24 cellular contexts compared by ENCODE assay signal in genomic region chr19:4758659-4759058, GRCh38.
"Had no signal": no experiment of that assay in that cellular context is flagged by ENCODE, and none has a peak within 500 bp of the region (broad histone marks: within the 10 kb centered on the region; RNA-seq: fewer than 3 reads in every experiment).

No MANE protein-coding gene starts in this region.

- FAIRE-seq: islet of Langerhans, urothelium cell line had no signal

- H3K36me3 Mint-ChIP-seq: mesothelial cell of epicardium; naive thymus-derived CD4-positive, alpha-beta T cell; stimulated activated naive B cell treated with anti-CD40 and anti-IgM and Interleukin-4, amounts not matched to agents 10 μg/mL and 1 μg/mL and 100 μg/mL, for 72 hours had no signal

- H3K36me3 ChIP-seq: gastrocnemius medialis, left lung, spleen, thoracic aorta, tibial nerve, upper lobe of left lung had no signal

- H3K4me3 ChIP-seq: mucosa of descending colon, psoas muscle, thoracic aorta had no signal

- DNase-seq: endodermal cell; foreskin fibroblast; gastrocnemius medialis; left cardiac atrium; left lung; mucosa of descending colon; naive thymus-derived CD4-positive, alpha-beta T cell; nucleus accumbens; psoas muscle; right cardiac atrium; spleen; stimulated activated CD4-positive, alpha-beta T cell treated with anti-CD3 and anti-CD28 coated beads, Interleukin-4, amount 100 ng/mL, for 4 hours; stimulated activated naive B cell treated with anti-CD40 and anti-IgM and Interleukin-4, amounts not matched to agents 10 μg/mL and 1 μg/mL and 100 μg/mL, for 72 hours; upper lobe of left lung had no signal

- H3K27me3 ChIP-seq: upper lobe of left lung had no signal

- H3K27ac Mint-ChIP-seq: endodermal cell; mesothelial cell of epicardium; naive thymus-derived CD4-positive, alpha-beta T cell; stimulated activated naive B cell treated with anti-CD40 and anti-IgM and Interleukin-4, amounts not matched to agents 10 μg/mL and 1 μg/mL and 100 μg/mL, for 72 hours; stimulated activated naive CD8-positive, alpha-beta T cell treated with anti-CD3 and anti-CD28 coated beads, Interleukin-15, Interleukin-2, amounts not matched to agents 100 ng/mL and 50 ng/mL, for 24 hours had no signal

- H3K27ac ChIP-seq: coronary artery, epithelial cell of prostate, gastrocnemius medialis, left lung, psoas muscle, skin epidermis, spleen, thoracic aorta, upper lobe of left lung had no signal

- ATAC-seq: esophagus mucosa; gastrocnemius medialis; mucosa of descending colon; naive thymus-derived CD4-positive, alpha-beta T cell had no signal

- H3K9me3 Mint-ChIP-seq: endodermal cell; mesothelial cell of epicardium; stimulated activated naive B cell treated with anti-CD40 and anti-IgM and Interleukin-4, amounts not matched to agents 10 μg/mL and 1 μg/mL and 100 μg/mL, for 72 hours; stimulated activated naive CD8-positive, alpha-beta T cell treated with anti-CD3 and anti-CD28 coated beads, Interleukin-15, Interleukin-2, amounts not matched to agents 100 ng/mL and 50 ng/mL, for 24 hours had no signal

- H3K9me3 ChIP-seq: gastrocnemius medialis, left lung, mucosa of descending colon, psoas muscle, thoracic aorta, tibial nerve, upper lobe of left lung had no signal

- H3K4me3 Mint-ChIP-seq: stimulated activated naive CD8-positive, alpha-beta T cell treated with anti-CD3 and anti-CD28 coated beads, Interleukin-15, Interleukin-2, amounts not matched to agents 100 ng/mL and 50 ng/mL, for 24 hours had no signal
